8 cellular contexts compared by ENCODE assay signal in genomic region chr19:13152356-13152853, GRCh38. TPM values are rescaled to one million over a fixed set of nuclear protein-coding genes. Genes with fewer than 3 reads are reported as not detected.
DNase-seq lines count a peak whose midpoint lies in the region; ATAC-seq, FAIRE-seq and TF ChIP-seq lines count a peak whose summit lies in the region.

No MANE protein-coding gene starts in this region.

- peak overlapping the region; percentile 100 for H3K27ac Mint-ChIP-seq in activated CD8-positive, alpha-beta T cell treated with anti-CD3 and anti-CD28 coated beads for 36 hours

- POLR2A ChIA-PET in activated CD8-positive, alpha-beta T cell treated with anti-CD3 and anti-CD28 coated beads for 36 hours (lab: Charles Lee) = interaction anchor here (0.8 to 9.8 kb wide), 23 partner anchors 14 to 1364 kb away, joined by 3 to 226 read pairs (median 5); partner anchors contain the start of genes FARSA, JUNB, NACC1 and TRMT1

- peak; percentile 3 for ATAC-seq in HG02763 (IDR thresholded peaks at IDR 0.05; ENCODE audit: unreplicated experiment)
- peak; percentile 12 for ATAC-seq in activated CD8-positive, alpha-beta T cell treated with anti-CD3 and anti-CD28 coated beads for 36 hours

- CTCF ChIA-PET in activated CD8-positive, alpha-beta T cell treated with anti-CD3 and anti-CD28 coated beads for 36 hours (lab: Charles Lee) = interaction anchor here (0.8 to 1.7 kb wide), 11 partner anchors 11 to 187 kb away, joined by 3 to 10 read pairs (median 5); no protein-coding TSS in a partner anchor

- peak overlapping the region; percentile 100 for H3K4me3 ChIP-seq in GM12875 (ENCODE audit: low read depth, low read length)
- peak overlapping the region; percentile 80 to 95 for H3K4me3 ChIP-seq in right atrium auricular region
- H3K4me3 ChIP-seq in small intestine (ENCODE audit: low read depth in 1 of 2, low read length in 2 of 2) = peak overlapping the region; percentile 77 to 99

- H3K4me1 ChIP-seq in right atrium auricular region (peaks cover 0 to 49% of the 10 kb centered on the region in 2 donors), small intestine (ENCODE audit: control insufficient read depth in 2 of 2, insufficient read depth in 1 of 2, low read depth in 1 of 2, low read length in 1 of 2) (peaks cover 0 to 2% of the 10 kb centered on the region in 2 donors)

- H3K36me3 Mint-ChIP-seq in activated CD8-positive, alpha-beta T cell treated with anti-CD3 and anti-CD28 coated beads for 36 hours (ENCODE audit: low read depth) = peaks cover 30% of the 10 kb centered on the region

- DNase-seq in activated CD8-positive, alpha-beta T cell treated with anti-CD3 and anti-CD28 coated beads for 36 hours = no peak
- DNase-seq in right atrium auricular region (ENCODE audit: low spot score) (no peak), small intestine (no peak), iPS-NIHi7 (ENCODE audit: extremely low spot score) (no peak), NCI-H1436 (lab: John Stamatoyannopoulos, UW) (no peak)
- DNase-seq in stimulated activated CD8-positive, alpha-beta memory T cell treated with anti-CD3 and anti-CD28 coated beads, Interleukin-4, amount 100 ng/mL, for 48 hours = no peak

- peaks cover 30% of the 10 kb centered on the region for H3K4me1 Mint-ChIP-seq in activated CD8-positive, alpha-beta T cell treated with anti-CD3 and anti-CD28 coated beads for 36 hours (ENCODE audit: low read depth)

- H3K36me3 ChIP-seq in right atrium auricular region (no peaks in the 10 kb centered on the region), small intestine (ENCODE audit: control insufficient read depth in 2 of 2, insufficient read depth in 2 of 2, low read length in 2 of 2) (no peaks in the 10 kb centered on the region)

- H3K27me3 Mint-ChIP-seq in activated CD8-positive, alpha-beta T cell treated with anti-CD3 and anti-CD28 coated beads for 36 hours = no peaks in the 10 kb centered on the region

- WGBS in small intestine, 3 donors = 1% methylated on average over 16 of the region's 16 CpGs

- peak overlapping the region; percentile 83 for H3K4me3 Mint-ChIP-seq in activated CD8-positive, alpha-beta T cell treated with anti-CD3 and anti-CD28 coated beads for 36 hours

- H3K27ac ChIP-seq in right atrium auricular region = peak overlapping the region; percentile 99
- H3K27ac ChIP-seq in small intestine (ENCODE audit: low read depth in 1 of 2, low read length in 1 of 2) = peak overlapping the region; percentile 98

- H3K27me3 ChIP-seq in right atrium auricular region = no peaks in the 10 kb centered on the region
- H3K27me3 ChIP-seq in small intestine (ENCODE audit: control insufficient read depth in 2 of 2, insufficient read depth in 2 of 2, low read length in 2 of 2) = no peaks in the 10 kb centered on the region

- H3K9me3 Mint-ChIP-seq in activated CD8-positive, alpha-beta T cell treated with anti-CD3 and anti-CD28 coated beads for 36 hours = no peaks in the 10 kb centered on the region

- intact Hi-C loops in activated CD8-positive, alpha-beta T cell treated with anti-CD3 and anti-CD28 coated beads for 36 hours (cut with micrococcal nuclease) = loop anchor here (5.0 kb wide), 1 partner anchor 35 kb away; the partner anchor contains the start of genes NACC1 and TRMT1

- TF ChIP-seq CTCF in GM12875 (IDR thresholded peaks at IDR 0.05; ENCODE audit: borderline replicate concordance, insufficient read depth, low read depth, low read length) (no peak), right atrium auricular region (IDR thresholded peaks at IDR 0.05) (no peak)
- no peak for TF ChIP-seq CTCF in activated CD8-positive, alpha-beta T cell treated with anti-CD3 and anti-CD28 coated beads for 36 hours (IDR thresholded peaks at IDR 0.05)

- no peak for FAIRE-seq in small intestine (lab: Jason Lieb, UNC)

- H3K9me3 ChIP-seq in right atrium auricular region = no peaks in the 10 kb centered on the region
- no peaks in the 10 kb centered on the region for H3K9me3 ChIP-seq in small intestine (ENCODE audit: control insufficient read depth, low read depth)

RNA-seq across cellular contexts. Expression of gene IER2, which starts 2.2 kb away (rescaled TPM):
- total RNA-seq in activated CD8-positive, alpha-beta T cell treated with anti-CD3 and anti-CD28 coated beads for 36 hours = 100 to 1,000 TPM; 120 to 122 TPM
- total RNA-seq in right atrium auricular region = 100 to 1,000 TPM in 1 of 2 donors, 10 to 100 TPM in 1; 35.4 to 139 TPM
- 100 to 1,000 TPM in 1 of 3 donors, 10 to 100 TPM in 2; 67.5 to 130 (median 82.1) TPM for polyA plus RNA-seq in small intestine

RNA-seq across cellular contexts. Expression of gene STX10, which starts 2.2 kb away (rescaled TPM):
- 10 to 100 TPM; 66.8 to 72.4 TPM for total RNA-seq in activated CD8-positive, alpha-beta T cell treated with anti-CD3 and anti-CD28 coated beads for 36 hours
- 10 to 100 TPM; 33.1 to 39.2 TPM for total RNA-seq in right atrium auricular region
- polyA plus RNA-seq in small intestine = 100 to 1,000 TPM; 123 to 162 (median 153) TPM

RNA-seq across cellular contexts. Expression of gene NACC1, which starts 34.3 kb away (rescaled TPM):
- 10 to 100 TPM; 73.8 to 87.5 TPM for total RNA-seq in activated CD8-positive, alpha-beta T cell treated with anti-CD3 and anti-CD28 coated beads for 36 hours
- 10 to 100 TPM; 25.4 to 27.3 TPM for total RNA-seq in right atrium auricular region
- polyA plus RNA-seq in small intestine = 10 to 100 TPM in 2 of 3 donors, 1 to 10 TPM in 1; 7.6 to 51.6 (median 14.3) TPM

RNA-seq across cellular contexts. Expression of gene TRMT1, which starts 35.9 kb away (rescaled TPM):
- 10 to 100 TPM; 85.0 to 95.7 TPM for total RNA-seq in activated CD8-positive, alpha-beta T cell treated with anti-CD3 and anti-CD28 coated beads for 36 hours
- 10 to 100 TPM; 13.6 to 15.0 TPM for total RNA-seq in right atrium auricular region
- 10 to 100 TPM; 18.6 to 37.5 (median 26.8) TPM for polyA plus RNA-seq in small intestine

RNA-seq across cellular contexts. Expression of gene LYL1, which starts 49.7 kb away (rescaled TPM):
- 1 to 10 TPM; 3.9 to 4.8 TPM for total RNA-seq in activated CD8-positive, alpha-beta T cell treated with anti-CD3 and anti-CD28 coated beads for 36 hours
- total RNA-seq in right atrium auricular region = 10 to 100 TPM; 10.2 to 15.3 TPM
- 1 to 10 TPM in 2 of 3 donors, under 1 TPM in 1; 0.67 to 8.9 (median 3.2) TPM for polyA plus RNA-seq in small intestine
